Comparison of ENCODE assay signal across 8 cellular contexts in genomic region chr4:138522366-138522765, GRCh38.
A peak's percentile ranks its signal among the peaks of the same experiment; 100 is the strongest.
DNase-seq lines count a peak whose midpoint lies in the region; ATAC-seq and TF ChIP-seq lines count a peak whose summit lies in the region.
"Had no signal": no experiment of that assay in that cellular context is flagged by ENCODE, and none has a peak within 500 bp of the region (broad histone marks: within the 10 kb centered on the region; RNA-seq: fewer than 3 reads in every experiment).

No MANE protein-coding gene starts in this region.

- no peak overlapping the region for H3K27ac ChIP-seq in WERI-Rb-1
- H3K27ac ChIP-seq: neutrophil had no signal

- intact Hi-C loops in cardiac septum (cut with DNase I): no loop called here

- H3K36me3 ChIP-seq in WERI-Rb-1: no peaks in the 10 kb centered on the region
- H3K36me3 ChIP-seq: neutrophil had no signal

- no peak for TF ChIP-seq POLR2A in GM18505 (IDR thresholded peaks at IDR 0.05; ENCODE audit: borderline replicate concordance, extremely low read depth, insufficient read depth, insufficient read length)

- H3K4me3 ChIP-seq in WERI-Rb-1 (ENCODE audit: low read depth, low read length): no peak overlapping the region

- DNase-seq in WERI-Rb-1: peak; percentile 10
- DNase-seq in myocyte (ENCODE audit: low read depth): peak; percentile 17
- no peak for DNase-seq in RPMI8226
- no peak for DNase-seq in cardiac septum (ENCODE audit: low spot score)
- no peak for DNase-seq in glomerular visceral epithelial cell (ENCODE audit: extremely low spot score)

- ATAC-seq in GM18505 (IDR thresholded peaks at IDR 0.05; ENCODE audit: unreplicated experiment) (peak; percentile 84), HG03103 (IDR thresholded peaks at IDR 0.05; ENCODE audit: low read depth, unreplicated experiment) (peak; percentile 71)

- peak; percentile 72 for TF ChIP-seq CTCF in WERI-Rb-1 (IDR thresholded peaks at IDR 0.05; ENCODE audit: low read depth, low read length)

- no peaks in the 10 kb centered on the region for H3K9me3 ChIP-seq in WERI-Rb-1 (ENCODE audit: severe bottlenecking)
- H3K9me3 ChIP-seq: neutrophil had no signal

- no peaks in the 10 kb centered on the region for H3K27me3 ChIP-seq in WERI-Rb-1 (ENCODE audit: insufficient read depth, low read depth, severe bottlenecking)

Comparison
In these comparisons a context has a peak if more than half of its experiments do, and no peak if none do; other contexts are left out.
1. DNase-seq: peak in WERI-Rb-1 (single experiment) and myocyte (single experiment); none in RPMI8226 (single experiment), cardiac septum (single experiment) and glomerular visceral epithelial cell (single experiment).